Comparison of ENCODE assay signal across 14 cellular contexts in the genomic region with DNA sequence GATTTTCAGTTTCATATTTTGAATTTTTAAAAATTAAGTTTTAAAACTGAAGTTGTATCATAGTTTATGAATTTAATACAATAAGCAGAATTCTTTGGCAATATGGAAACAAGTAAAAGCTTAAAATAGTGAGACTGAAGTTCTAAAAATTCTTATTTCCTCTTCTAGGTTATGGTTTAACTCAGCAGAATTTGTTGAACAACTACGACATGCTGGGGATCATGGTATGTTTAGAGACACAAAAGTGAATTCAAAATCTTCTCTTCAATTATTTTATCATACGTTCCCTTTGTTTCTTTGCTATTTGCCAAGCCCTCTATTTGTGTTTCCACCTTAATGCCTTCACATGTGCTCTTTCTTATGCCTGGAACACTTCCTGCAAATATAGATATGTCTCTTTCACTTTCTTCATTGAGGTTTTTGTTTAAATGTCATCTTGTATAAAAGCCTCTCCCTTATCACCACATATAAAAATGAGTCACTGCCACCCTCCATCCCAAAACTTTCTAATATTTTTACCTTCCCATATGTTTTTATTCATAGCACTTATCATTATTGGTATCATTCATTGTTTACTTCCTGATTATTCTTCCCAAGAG. TPM values are rescaled to one million over a fixed set of nuclear protein-coding genes. Genes with fewer than 3 reads are reported as not detected.
A peak's percentile ranks its signal among the peaks of the same experiment; 100 is the strongest.
DNase-seq lines count a peak whose midpoint lies in the region; ATAC-seq and TF ChIP-seq lines count a peak whose summit lies in the region.
"Had no signal": no experiment of that assay in that cellular context is flagged by ENCODE, and none has a peak within 500 bp of the region (broad histone marks: within the 10 kb centered on the region; RNA-seq: fewer than 3 reads in every experiment).

No MANE protein-coding gene starts in this region.

- H3K9me3 Mint-ChIP-seq in osteocyte (ENCODE audit: unreplicated experiment) (no peaks in the 10 kb centered on the region), nephron progenitor cell (no peaks in the 10 kb centered on the region)

- no peak for TF ChIP-seq CTCF in osteocyte (IDR thresholded peaks at IDR 0.05)
- TF ChIP-seq CTCF in nephron progenitor cell (IDR thresholded peaks at IDR 0.05), result no peak

- H3K36me3 Mint-ChIP-seq in osteocyte (ENCODE audit: unreplicated experiment) (no peaks in the 10 kb centered on the region), nephron progenitor cell (ENCODE audit: low read depth) (no peaks in the 10 kb centered on the region)

- H3K27me3 Mint-ChIP-seq in osteocyte (ENCODE audit: unreplicated experiment), result no peaks in the 10 kb centered on the region
- no peaks in the 10 kb centered on the region for H3K27me3 Mint-ChIP-seq in nephron progenitor cell (ENCODE audit: low read depth, poor library complexity)

- peak; percentile 77 for ATAC-seq in GM18868 (IDR thresholded peaks at IDR 0.05; ENCODE audit: unreplicated experiment)
- ATAC-seq in HG02798 (IDR thresholded peaks at IDR 0.05; ENCODE audit: poor library complexity, unreplicated experiment), result peak; percentile 53
- no peak for ATAC-seq in HG03196 (IDR thresholded peaks at IDR 0.05; ENCODE audit: unreplicated experiment)
- ATAC-seq: activated CD4-positive, alpha-beta T cell treated with anti-CD3 and anti-CD28 coated beads for 36 hours; Right ventricle myocardium inferior had no signal

- peaks cover 32% of the 10 kb centered on the region for H3K4me1 Mint-ChIP-seq in osteocyte (ENCODE audit: unreplicated experiment)
- peaks cover 14% of the 10 kb centered on the region for H3K4me1 Mint-ChIP-seq in nephron progenitor cell

- H3K4me3 Mint-ChIP-seq in osteocyte (ENCODE audit: unreplicated experiment), result no peak overlapping the region
- H3K4me3 Mint-ChIP-seq in nephron progenitor cell, result no peak overlapping the region
- H3K4me3 Mint-ChIP-seq: activated CD4-positive, alpha-beta T cell treated with anti-CD3 and anti-CD28 coated beads for 36 hours had no signal

- H3K27ac Mint-ChIP-seq in osteocyte (ENCODE audit: unreplicated experiment), result peak overlapping the region; percentile 19
- no peak overlapping the region for H3K27ac Mint-ChIP-seq in nephron progenitor cell
- H3K27ac Mint-ChIP-seq: activated CD4-positive, alpha-beta T cell treated with anti-CD3 and anti-CD28 coated beads for 36 hours had no signal

- DNase-seq in OCI-M1 (lab: John Stamatoyannopoulos, UW) (peak; percentile 50), osteocyte (ENCODE audit: extremely low spot score, unreplicated experiment) (no peak), NCI-H345 treated with DMSO at 0.1 percent for 48 hours (lab: John Stamatoyannopoulos, UW; ENCODE audit: unreplicated experiment) (no peak), middle frontal gyrus (ENCODE audit: extremely low spot score, low spot score) (no peak), nephron progenitor cell (no peak)
- DNase-seq: activated CD4-positive, alpha-beta T cell treated with anti-CD3 and anti-CD28 coated beads for 36 hours; activated naive CD4-positive, alpha-beta T cell treated with Interleukin-2 at 50 U/mL for 16 hours; NCI-H1694; small intestine had no signal

RNA-seq across cellular contexts. Expression of a gene that starts 6.3 kb away (rescaled TPM):
- total RNA-seq in osteocyte, result not detected in 2 replicates
- total RNA-seq: activated CD4-positive, alpha-beta T cell treated with anti-CD3 and anti-CD28 coated beads for 36 hours; dermis microvascular lymphatic vessel endothelial cell had no signal
